8 cellular contexts compared by ENCODE assay signal in the genomic region with DNA sequence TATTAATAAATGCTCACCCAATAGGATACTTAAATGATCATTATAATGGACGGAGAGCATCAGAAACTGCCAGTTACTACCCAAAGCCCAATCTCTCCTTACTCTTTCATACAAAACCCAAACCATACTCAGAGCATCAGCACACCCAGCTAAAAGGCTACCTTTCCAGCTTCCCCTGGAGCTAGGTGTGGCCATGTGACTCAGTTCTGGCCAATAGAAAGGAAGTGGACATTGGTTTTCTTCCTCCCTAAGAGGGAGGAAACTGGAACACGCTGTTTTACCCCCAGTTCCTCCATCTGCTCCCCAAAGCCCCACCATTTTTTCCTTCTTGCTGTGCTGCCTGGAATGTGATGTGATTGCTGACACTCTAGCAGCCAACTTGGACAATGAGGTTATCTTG.
"Had no signal": no experiment of that assay in that cellular context is flagged by ENCODE, and none has a peak within 500 bp of the region (broad histone marks: within the 10 kb centered on the region; RNA-seq: fewer than 3 reads in every experiment).

No MANE protein-coding gene starts in this region.

- ATAC-seq: GM12878 had no signal

- H3K4me3 ChIP-seq: GM12878 had no signal

- DNase-seq: GDM1, GF-D8 had no signal

- FAIRE-seq: G401.6, GM12878, GM12891, GM12892, GM18507, GM19239 had no signal
